In the genomic region with DNA sequence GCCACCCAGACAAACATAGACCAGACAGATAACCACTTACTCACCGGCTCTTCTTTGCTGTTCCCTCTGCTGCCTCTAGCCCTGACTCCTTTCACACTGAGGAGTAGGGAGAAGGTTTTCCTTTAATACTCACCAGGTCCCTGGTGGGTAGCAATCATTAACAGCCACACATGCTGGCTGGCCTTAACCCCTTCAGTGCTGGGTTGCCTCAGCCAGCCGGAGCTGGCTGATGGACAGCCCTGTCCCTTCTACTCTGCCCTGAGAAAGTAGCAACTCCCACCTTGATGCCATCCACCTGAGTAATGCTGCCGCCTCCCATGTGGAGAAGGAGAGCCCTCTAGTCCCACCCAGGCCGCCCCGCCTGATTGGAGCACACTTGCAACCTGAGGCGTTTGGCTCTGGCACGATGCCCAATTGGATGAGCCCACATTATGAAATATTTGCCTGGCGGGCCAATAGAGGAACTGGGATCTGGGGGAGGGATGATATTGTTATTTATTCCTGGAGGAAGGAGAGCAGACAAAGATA, we compare ENCODE assay signal across 8 cellular contexts.
DNase-seq lines count a peak whose midpoint lies in the region; ATAC-seq and TF ChIP-seq lines count a peak whose summit lies in the region.

No MANE protein-coding gene starts in this region.

- ATAC-seq in naive thymus-derived CD8-positive, alpha-beta T cell: no peak

- H3K27me3 Mint-ChIP-seq in endothelial cell (ENCODE audit: unreplicated experiment): peaks cover 4% of the 10 kb centered on the region
- peaks cover 0 to 12% (median 2%) of the 10 kb centered on the region in 5 donors for H3K27me3 Mint-ChIP-seq in naive thymus-derived CD8-positive, alpha-beta T cell

- peak overlapping the region; percentile 53 for H3K27ac Mint-ChIP-seq in endothelial cell (ENCODE audit: unreplicated experiment)
- H3K27ac Mint-ChIP-seq in naive thymus-derived CD8-positive, alpha-beta T cell: peak overlapping the region in 8 of 10 donors; percentile 50 to 96 (median 90)

- H3K4me3 Mint-ChIP-seq in endothelial cell (ENCODE audit: unreplicated experiment): no peak overlapping the region
- peak overlapping the region in 8 of 10 donors; percentile 3 to 96 (median 84) for H3K4me3 Mint-ChIP-seq in naive thymus-derived CD8-positive, alpha-beta T cell

- TF ChIP-seq CTCF in endothelial cell (IDR thresholded peaks at IDR 0.05; ENCODE audit: unreplicated experiment): no peak

- DNase-seq in DMS53 (lab: John Stamatoyannopoulos, UW) (peak; percentile 88), NCI-H2171 treated with DMSO at 0.1 percent for 48 hours (lab: John Stamatoyannopoulos, UW) (peak; percentile 92), endothelial cell (ENCODE audit: low spot score) (no peak), germinal center (ENCODE audit: low spot score) (no peak), middle frontal gyrus (ENCODE audit: extremely low spot score, low spot score) (no peak), medulla oblongata (ENCODE audit: extremely low spot score) (no peak)
- no peak for DNase-seq in naive thymus-derived CD8-positive, alpha-beta T cell
- no peak for DNase-seq in activated CD4-positive, alpha-beta T cell treated with anti-CD3 and anti-CD28 coated beads, Interleukin-2, amount 50 U/mL, for 1 hour

- no peaks in the 10 kb centered on the region for H3K9me3 Mint-ChIP-seq in endothelial cell (ENCODE audit: unreplicated experiment)
- no peaks in the 10 kb centered on the region for H3K9me3 Mint-ChIP-seq in naive thymus-derived CD8-positive, alpha-beta T cell

- H3K36me3 Mint-ChIP-seq in endothelial cell (ENCODE audit: low read depth, unreplicated experiment): no peaks in the 10 kb centered on the region
- H3K36me3 Mint-ChIP-seq in naive thymus-derived CD8-positive, alpha-beta T cell: no peaks in the 10 kb centered on the region

- POLR2A ChIA-PET in naive thymus-derived CD8-positive, alpha-beta T cell (lab: Charles Lee): no interaction called here

- H3K4me1 Mint-ChIP-seq in endothelial cell (ENCODE audit: unreplicated experiment): peaks cover 35% of the 10 kb centered on the region
- H3K4me1 Mint-ChIP-seq in naive thymus-derived CD8-positive, alpha-beta T cell: peaks cover 25 to 32% (median 30%) of the 10 kb centered on the region in 4 donors

Comparison
In these comparisons a context has a peak if more than half of its experiments do, and no peak if none do; other contexts are left out.
1. DNase-seq: peak in DMS53 (single experiment) and NCI-H2171 treated with DMSO at 0.1 percent for 48 hours (single experiment); none in endothelial cell (single experiment), naive thymus-derived CD8-positive, alpha-beta T cell (0 of 10), germinal center (single experiment), activated CD4-positive, alpha-beta T cell treated with anti-CD3 and anti-CD28 coated beads, Interleukin-2, amount 50 U/mL, for 1 hour (single experiment), middle frontal gyrus (single experiment) and medulla oblongata (single experiment).